Comparison of ENCODE assay signal across 2 cellular contexts in genomic region chr2:10844083-10844482, GRCh38.
TF ChIP-seq lines count a peak whose summit lies in the region.

No MANE protein-coding gene starts in this region.

TF ChIP-seq in liver, 16 proteins besides CTCF, POLR2A, EP300 and RAD21 (continued from another document):
- TF ChIP-seq REST (IDR thresholded peaks at IDR 0.05) (no peak), ZBTB33 (IDR thresholded peaks at IDR 0.05) (no peak), HNF4A (conservative IDR thresholded peaks at IDR 0.05) (peak; percentile 34 to 62), MAX (IDR thresholded peaks at IDR 0.05) (no peak), FOXA2 (IDR thresholded peaks at IDR 0.05) (no peak), HNF4G (IDR thresholded peaks at IDR 0.05) (peak; percentile 25), GABPA (IDR thresholded peaks at IDR 0.05 in 1 of 2, conservative IDR thresholded peaks at IDR 0.05 in 1 of 2) (no peak), YY1 (IDR thresholded peaks at IDR 0.05) (no peak), NR2F2 (IDR thresholded peaks at IDR 0.05) (no peak)
TF ChIP-seq in liver: peak in this region for 4.

TF ChIP-seq in HepG2, 621 proteins besides CTCF, POLR2A, EP300 and RAD21 (continued from another document):
- TF ChIP-seq ZFX (CRISPR knock-in tag; IDR thresholded peaks at IDR 0.05; ENCODE audit: low read depth) (no peak), RNF2 (conservative IDR thresholded peaks at IDR 0.05; ENCODE audit: low read depth) (no peak), ZNF75D (CRISPR knock-in tag; IDR thresholded peaks at IDR 0.05; ENCODE audit: borderline replicate concordance) (no peak), GTF2F1 (IDR thresholded peaks at IDR 0.05; ENCODE audit: low read length) (no peak), NR2F2 (IDR thresholded peaks at IDR 0.05; ENCODE audit: borderline replicate concordance, low read depth) (no peak), ZBTB38 (CRISPR knock-in tag; IDR thresholded peaks at IDR 0.05) (no peak), HCFC1 (IDR thresholded peaks at IDR 0.05; ENCODE audit: low read depth, low read length) (no peak), ZNF800 (CRISPR knock-in tag; IDR thresholded peaks at IDR 0.05) (no peak), HOXA3 (CRISPR knock-in tag; IDR thresholded peaks at IDR 0.05) (no peak), PPARG (CRISPR knock-in tag; conservative IDR thresholded peaks at IDR 0.05) (no peak), MZF1 (CRISPR knock-in tag; IDR thresholded peaks at IDR 0.05; ENCODE audit: borderline replicate concordance) (no peak)
